In genomic region chr12:56143870-56144269, GRCh38 we compare ENCODE assay signal across 12 cellular contexts. TPM values are rescaled to one million over a fixed set of nuclear protein-coding genes. Genes with fewer than 3 reads are reported as not detected.
A peak's percentile ranks its signal among the peaks of the same experiment; 100 is the strongest.
DNase-seq lines count a peak whose midpoint lies in the region; ATAC-seq, FAIRE-seq and TF ChIP-seq lines count a peak whose summit lies in the region.
"Had no signal": no experiment of that assay in that cellular context is flagged by ENCODE, and none has a peak within 500 bp of the region (broad histone marks: within the 10 kb centered on the region; RNA-seq: fewer than 3 reads in every experiment).

No MANE protein-coding gene starts in this region.

- 92% methylated on average over 8 of the region's 8 CpGs; no CpG with 5 or more reads in 1 of the 2 experiments for WGBS in H1 (ENCODE audit: extremely low coverage in 1 of 2, insufficient coverage in 1 of 2, insufficient read length in 1 of 2, insufficient replicate concordance in 2 of 2, low coverage in 1 of 2, low lambda C conversion rate in 2 of 2, missing lambda C conversion rate in 1 of 2), 2 experiments

- peaks cover 29% of the 10 kb centered on the region for H3K4me1 Mint-ChIP-seq in T-helper 17 cell

- no peak overlapping the region for H3K14ac ChIP-seq in H1 (ENCODE audit: insufficient read length)

- TF ChIP-seq EP300 in H1 (IDR thresholded peaks at IDR 0.05; ENCODE audit: borderline replicate concordance in 1 of 2, low read depth in 2 of 2, low read length in 2 of 2) = no peak

- no peaks in the 10 kb centered on the region for H3K27me3 Mint-ChIP-seq in T-helper 17 cell

- H2AK5ac ChIP-seq in H1 (ENCODE audit: low read depth, low read length) = no peak overlapping the region

- in situ Hi-C loops in G401 (cut with HindIII; ENCODE audit: low sequenced_read_pairs) = no loop called here

- H3K4me3 ChIP-seq in H1 (ENCODE audit: extremely low read depth in 1 of 4, insufficient read depth in 2 of 4, low read depth in 3 of 4, low read length in 4 of 4) (no peak overlapping the region), parathyroid adenoma (ENCODE audit: low read depth, low read length) (no peak overlapping the region)

- H3K9me3 ChIP-seq in T-helper 17 cell (ENCODE audit: control insufficient read depth, low read length, poor library complexity, severe bottlenecking) (no peaks in the 10 kb centered on the region), H1 (ENCODE audit: insufficient read depth in 2 of 2, low read depth in 1 of 2, low read length in 1 of 2) (no peaks in the 10 kb centered on the region), parathyroid adenoma (ENCODE audit: control insufficient read depth, low read length) (no peaks in the 10 kb centered on the region)

- POLR2A ChIA-PET in H1 (lab: Charles Lee; ENCODE audit: partially characterized antibody) = interaction anchor here (1.1 to 2.1 kb wide), 6 partner anchors 8 to 123 kb away, joined by 3 to 11 read pairs (median 4); partner anchors contain the start of genes MYL6B and RNF41

- H4K20me1 ChIP-seq in H1 (replicated peaks in 1 of 2; ENCODE audit: control insufficient read depth in 1 of 2, insufficient read depth in 2 of 2, low read length in 2 of 2) = no peaks in the 10 kb centered on the region

- no peak for TF ChIP-seq CTCF in H1 (IDR thresholded peaks at IDR 0.05; ENCODE audit: control extremely low read depth in 1 of 3, insufficient read depth in 1 of 3, low read depth in 1 of 3, low read length in 3 of 3)
- TF ChIP-seq CTCF in parathyroid adenoma (IDR thresholded peaks at IDR 0.05) = no peak

- no peak for TF ChIP-seq RAD21 in H1 (IDR thresholded peaks at IDR 0.05 in 1 of 2, conservative IDR thresholded peaks at IDR 0.05 in 1 of 2; ENCODE audit: low read depth in 2 of 2, low read length in 2 of 2)

- H3K27me3 ChIP-seq in H1 (replicated peaks in 1 of 4; ENCODE audit: control insufficient read depth in 3 of 4, extremely low read depth in 1 of 4, insufficient read depth in 3 of 4, low read length in 3 of 4) = no peaks in the 10 kb centered on the region
- no peaks in the 10 kb centered on the region for H3K27me3 ChIP-seq in parathyroid adenoma (ENCODE audit: control insufficient read depth, insufficient read depth, low read length)

- H3K27ac ChIP-seq in H1 (ENCODE audit: low read depth, low read length) (no peak overlapping the region), parathyroid adenoma (peak overlapping the region; percentile 52)
- H3K27ac ChIP-seq: WERI-Rb-1 had no signal

- H3K18ac ChIP-seq in H1 (ENCODE audit: extremely low read depth, low read length) = no peak overlapping the region

- ATAC-seq in T-helper 17 cell = no peak
- no peak for ATAC-seq in GM18520 (IDR thresholded peaks at IDR 0.05; ENCODE audit: unreplicated experiment)

- CTCF ChIA-PET in H1 (lab: Charles Lee; ENCODE audit: partially characterized antibody) = interaction anchor here (0.5 to 3.5 kb wide), 11 partner anchors 13 to 115 kb away, joined by 3 to 19 read pairs (median 4); partner anchors contain the start of genes ANKRD52 and ZC3H10

- 0 out of 2 replicates have a peak overlapping the region, but pooled peaks have one; percentile 79 for H4K8ac ChIP-seq in H1 (ENCODE audit: extremely low read depth, insufficient read depth, low read length)

- peaks cover 8% of the 10 kb centered on the region for H3K36me3 Mint-ChIP-seq in T-helper 17 cell (ENCODE audit: low read depth)

- H3K4me3 Mint-ChIP-seq in T-helper 17 cell = no peak overlapping the region

- H3K56ac ChIP-seq in H1 (replicated peaks; ENCODE audit: insufficient read length, low read depth, low read length) = no peak overlapping the region

- H2BK120ac ChIP-seq in H1 (replicated peaks; ENCODE audit: low read depth, low read length) = no peak overlapping the region

- TF ChIP-seq POLR2A in H1 (IDR thresholded peaks at IDR 0.05; ENCODE audit: control extremely low read depth in 1 of 2, low read depth in 2 of 2, low read length in 2 of 2) = no peak

- H4K91ac ChIP-seq in H1 (replicated peaks; ENCODE audit: insufficient read length, low read length) = no peak overlapping the region

- H3K36me3 ChIP-seq in H1 (ENCODE audit: control insufficient read depth in 2 of 4, insufficient read depth in 4 of 4, low read length in 3 of 4) (peaks cover 18 to 52% (median 41%) of the 10 kb centered on the region in 4 experiments; a peak in 7 of 8 replicates), parathyroid adenoma (ENCODE audit: control insufficient read depth, insufficient read depth, low read length) (no peaks in the 10 kb centered on the region)

- no peak overlapping the region for H3K23ac ChIP-seq in H1 (ENCODE audit: insufficient read length)

- H3K27ac Mint-ChIP-seq in T-helper 17 cell = peak overlapping the region; percentile 91

- H3K4ac ChIP-seq in H1 (replicated peaks; ENCODE audit: insufficient read length, low read depth, low read length) = no peak overlapping the region

- no peak overlapping the region for H3K4me2 ChIP-seq in H1 (ENCODE audit: insufficient read depth in 1 of 2, low read depth in 2 of 2, low read length in 2 of 2)
- H3K4me2 ChIP-seq in parathyroid adenoma (ENCODE audit: low read length) = no peak overlapping the region

- no peaks in the 10 kb centered on the region for H3K79me1 ChIP-seq in H1 (ENCODE audit: low read depth, low read length)

- no peak for FAIRE-seq in H1 (lab: Jason Lieb, UNC)

- no peaks in the 10 kb centered on the region for H3K79me2 ChIP-seq in H1 (ENCODE audit: control insufficient read depth in 1 of 2, insufficient read depth in 2 of 2, low read length in 2 of 2)
- no peaks in the 10 kb centered on the region for H3K79me2 ChIP-seq in parathyroid adenoma

- no peak overlapping the region for H2BK20ac ChIP-seq in H1 (ENCODE audit: low read length)

- H3K23me2 ChIP-seq in H1 (ENCODE audit: low read depth, low read length) = no peaks in the 10 kb centered on the region

- H2BK15ac ChIP-seq in H1 (ENCODE audit: low read length) = no peak overlapping the region

- H2AFZ ChIP-seq in H1 (ENCODE audit: low read length) (no peak overlapping the region), parathyroid adenoma (no peak overlapping the region)

- no peak overlapping the region; the same call in 1 of the 2 replicates for H2BK5ac ChIP-seq in H1 (ENCODE audit: low read depth, low read length)

- H4K5ac ChIP-seq in H1 (ENCODE audit: insufficient read length, low read depth, low read length) = no peak overlapping the region

- H2BK12ac ChIP-seq in H1 (ENCODE audit: low read depth, low read length) = no peak overlapping the region

- DNase-seq in T-helper 17 cell (no peak), H1 (ENCODE audit: low read depth in 1 of 2, low spot score in 2 of 2) (no peak), G401 (ENCODE audit: low spot score) (no peak), dedifferentiated amniotic fluid mesenchymal stem cell (ENCODE audit: extremely low spot score) (no peak)
- DNase-seq: DMS 273 treated with DMSO at 0.1 percent for 48 hours; Karpas-422; NCI-H2171 treated with DMSO at 0.1 percent for 48 hours; stimulated activated CD4-positive, alpha-beta T cell treated with anti-CD3 and anti-CD28 coated beads, Interleukin-12 subunit alpha, Interleukin-12 subunit beta, amount 100 ng/mL, for 4 hours; stimulated activated naive CD4-positive, alpha-beta T cell; WERI-Rb-1 had no signal

- H3K4me1 ChIP-seq in H1 (replicated peaks in 1 of 4; ENCODE audit: control insufficient read depth in 3 of 4, insufficient read depth in 4 of 4, low read length in 3 of 4) (no peaks in the 10 kb centered on the region), parathyroid adenoma (peaks cover 11% of the 10 kb centered on the region)

- H3K9ac ChIP-seq in H1 (replicated peaks in 1 of 4; ENCODE audit: extremely low read depth in 1 of 4, low read depth in 3 of 4, low read length in 3 of 4) (no peak overlapping the region; a peak in 1 of 7 replicates), parathyroid adenoma (no peak overlapping the region)

RNA-seq across cellular contexts. Expression of gene MYL6B, which starts 8.5 kb away (rescaled TPM):
- 1 to 10 TPM; 5.4 to 9.0 TPM for total RNA-seq in T-helper 17 cell
- total RNA-seq in H1 (2021; fragmentation: NEBNext Ultra II Directional; extraction: Animal tissue kit (Norgen Biotek cat#: 25700)) = 162 and 163 TPM in 2 replicates
- 146 and 202 TPM in 2 replicates for polyA plus RNA-seq in H1 (2011; rRNA removed)
- polyA plus RNA-seq in H1 (2011; cell fraction: cytosol; rRNA removed) = 203 TPM
- polyA plus RNA-seq in H1 (2011; cell fraction: nucleus; rRNA removed) = 101 TPM
- polyA plus RNA-seq in H1 (2012, experiment 1 of 2) = 157 to 234 TPM (median 189 TPM) in 4 replicates
- 181 TPM for polyA plus RNA-seq in H1 (2012, experiment 2 of 2)
- 142 TPM for polyA plus RNA-seq in H1 (2013, experiment 1 of 2)
- 154 TPM for polyA plus RNA-seq in H1 (2013, experiment 2 of 2)
- 25.3 and 42.8 TPM in 2 replicates for polyA minus RNA-seq in H1 (2011; rRNA and poly(A)+ RNA removed)
- 43.2 TPM for polyA minus RNA-seq in H1 (2011; cell fraction: cytosol; rRNA and poly(A)+ RNA removed)
- 35.9 TPM for polyA minus RNA-seq in H1 (2011; cell fraction: nucleus; rRNA and poly(A)+ RNA removed)
- 115 and 166 TPM in 2 replicates for total RNA-seq in G401 (2014; rRNA removed; shearing (Covaris generic))

RNA-seq across cellular contexts. Expression of gene MYL6, which starts 14.3 kb away (rescaled TPM):
- total RNA-seq in T-helper 17 cell = 100 to 1,000 TPM; 741 to 784 TPM
- total RNA-seq in H1 (2021; fragmentation: NEBNext Ultra II Directional; extraction: Animal tissue kit (Norgen Biotek cat#: 25700)) = 1,130 and 1,137 TPM in 2 replicates
- 1,664 and 2,279 TPM in 2 replicates for polyA plus RNA-seq in H1 (2011; rRNA removed)
- 2,537 TPM for polyA plus RNA-seq in H1 (2011; cell fraction: cytosol; rRNA removed)
- 757 TPM for polyA plus RNA-seq in H1 (2011; cell fraction: nucleus; rRNA removed)
- 1,613 to 1,753 TPM (median 1,678 TPM) in 4 replicates for polyA plus RNA-seq in H1 (2012, experiment 1 of 2)
- polyA plus RNA-seq in H1 (2012, experiment 2 of 2) = 2,029 TPM
- 1,115 TPM for polyA plus RNA-seq in H1 (2013, experiment 1 of 2)
- polyA plus RNA-seq in H1 (2013, experiment 2 of 2) = 1,167 TPM
- 392 and 510 TPM in 2 replicates for polyA minus RNA-seq in H1 (2011; rRNA and poly(A)+ RNA removed)
- polyA minus RNA-seq in H1 (2011; cell fraction: cytosol; rRNA and poly(A)+ RNA removed) = 263 TPM
- 608 TPM for polyA minus RNA-seq in H1 (2011; cell fraction: nucleus; rRNA and poly(A)+ RNA removed)
- 1,669 and 1,953 TPM in 2 replicates for total RNA-seq in G401 (2014; rRNA removed; shearing (Covaris generic))

RNA-seq across cellular contexts. Expression of gene ESYT1, which starts 15.8 kb away (rescaled TPM):
- total RNA-seq in T-helper 17 cell = 100 to 1,000 TPM; 178 to 211 TPM
- total RNA-seq in H1 (2021; fragmentation: NEBNext Ultra II Directional; extraction: Animal tissue kit (Norgen Biotek cat#: 25700)) = 85.1 and 86.9 TPM in 2 replicates
- polyA plus RNA-seq in H1 (2011; rRNA removed) = 165 and 174 TPM in 2 replicates
- polyA plus RNA-seq in H1 (2011; cell fraction: cytosol; rRNA removed) = 109 TPM
- polyA plus RNA-seq in H1 (2011; cell fraction: nucleus; rRNA removed) = 167 TPM
- 58.5 to 85.3 TPM (median 79.3 TPM) in 4 replicates for polyA plus RNA-seq in H1 (2012, experiment 1 of 2)
- polyA plus RNA-seq in H1 (2012, experiment 2 of 2) = 88.6 TPM
- polyA plus RNA-seq in H1 (2013, experiment 1 of 2) = 133 TPM
- polyA plus RNA-seq in H1 (2013, experiment 2 of 2) = 120 TPM
- polyA minus RNA-seq in H1 (2011; rRNA and poly(A)+ RNA removed) = 180 and 199 TPM in 2 replicates
- polyA minus RNA-seq in H1 (2011; cell fraction: cytosol; rRNA and poly(A)+ RNA removed) = 107 TPM
- polyA minus RNA-seq in H1 (2011; cell fraction: nucleus; rRNA and poly(A)+ RNA removed) = 81.1 TPM
- 108 and 114 TPM in 2 replicates for total RNA-seq in G401 (2014; rRNA removed; shearing (Covaris generic))

RNA-seq across cellular contexts. Expression of gene ZC3H10, which starts 25.8 kb away (rescaled TPM):
- 1 to 10 TPM; 6.8 to 8.7 TPM for total RNA-seq in T-helper 17 cell
- 11.2 and 12.5 TPM in 2 replicates for total RNA-seq in H1 (2021; fragmentation: NEBNext Ultra II Directional; extraction: Animal tissue kit (Norgen Biotek cat#: 25700))
- polyA plus RNA-seq in H1 (2011; rRNA removed) = 4.0 and 5.1 TPM in 2 replicates
- polyA plus RNA-seq in H1 (2011; cell fraction: cytosol; rRNA removed) = 4.3 TPM
- polyA plus RNA-seq in H1 (2011; cell fraction: nucleus; rRNA removed) = 7.6 TPM
- 4.6 to 7.7 TPM (median 5.1 TPM) in 4 replicates for polyA plus RNA-seq in H1 (2012, experiment 1 of 2)
- polyA plus RNA-seq in H1 (2012, experiment 2 of 2) = 3.7 TPM
- polyA plus RNA-seq in H1 (2013, experiment 1 of 2) = 4.2 TPM
- polyA plus RNA-seq in H1 (2013, experiment 2 of 2) = 3.9 TPM
- 10.7 and 15.3 TPM in 2 replicates for polyA minus RNA-seq in H1 (2011; rRNA and poly(A)+ RNA removed)
- 7.1 TPM for polyA minus RNA-seq in H1 (2011; cell fraction: cytosol; rRNA and poly(A)+ RNA removed)
- polyA minus RNA-seq in H1 (2011; cell fraction: nucleus; rRNA and poly(A)+ RNA removed) = 34.0 TPM
- total RNA-seq in G401 (2014; rRNA removed; shearing (Covaris generic)) = 2.9 and 3.3 TPM in 2 replicates

RNA-seq across cellular contexts. Expression of gene RPL41, which starts 27.4 kb away (rescaled TPM):
- total RNA-seq in T-helper 17 cell = 1,000 to 10,000 TPM; 5,484 to 5,668 TPM
- total RNA-seq in H1 (2021; fragmentation: NEBNext Ultra II Directional; extraction: Animal tissue kit (Norgen Biotek cat#: 25700)) = 4,440 and 4,619 TPM in 2 replicates
- polyA plus RNA-seq in H1 (2011; rRNA removed) = 10,552 and 16,488 TPM in 2 replicates
- polyA plus RNA-seq in H1 (2011; cell fraction: cytosol; rRNA removed) = 15,274 TPM
- polyA plus RNA-seq in H1 (2011; cell fraction: nucleus; rRNA removed) = 5,028 TPM
- polyA plus RNA-seq in H1 (2012, experiment 1 of 2) = 8,984 to 12,435 TPM (median 10,789 TPM) in 4 replicates
- polyA plus RNA-seq in H1 (2012, experiment 2 of 2) = 8,788 TPM
- polyA plus RNA-seq in H1 (2013, experiment 1 of 2) = 16,458 TPM
- polyA plus RNA-seq in H1 (2013, experiment 2 of 2) = 15,195 TPM
- 1,518 and 2,159 TPM in 2 replicates for polyA minus RNA-seq in H1 (2011; rRNA and poly(A)+ RNA removed)
- 1,097 TPM for polyA minus RNA-seq in H1 (2011; cell fraction: cytosol; rRNA and poly(A)+ RNA removed)
- polyA minus RNA-seq in H1 (2011; cell fraction: nucleus; rRNA and poly(A)+ RNA removed) = 1,566 TPM
- 3,225 and 5,126 TPM in 2 replicates for total RNA-seq in G401 (2014; rRNA removed; shearing (Covaris generic))

Comparison
In these comparisons a context has a peak if more than half of its experiments do, and no peak if none do; other contexts are left out.
1. RNA of gene MYL6B, which starts 8.5 kb away (total RNA-seq): 162 to 163 TPM in H1 and 115 to 166 TPM in G401; 5.4 to 9.0 TPM in T-helper 17 cell; every median in the first group is over 10 times any median in the second.